In genomic region chr19:7562646-7563393, GRCh38 we compare ENCODE assay signal across 1 cellular context.
TF ChIP-seq lines count a peak whose summit lies in the region.

No MANE protein-coding gene starts in this region.

TF ChIP-seq in K562, 482 proteins besides CTCF, POLR2A, EP300 and RAD21 (continued from another document and continues in another):
- no peak for TF ChIP-seq UBTF (IDR thresholded peaks at IDR 0.05; ENCODE audit: borderline replicate concordance in 1 of 2, low read depth in 2 of 2, low read length in 2 of 2)
- no peak for TF ChIP-seq TSC22D4 (tag; IDR thresholded peaks at IDR 0.05)
- TF ChIP-seq EZH2 (IDR thresholded peaks at IDR 0.05; ENCODE audit: borderline replicate concordance, low read depth, low read length) = no peak
- peak; percentile 75; the same call in 1 of the 2 replicates for TF ChIP-seq MAX (CRISPR knock-in tag; IDR thresholded peaks at IDR 0.05)
- TF ChIP-seq CBX2 (IDR thresholded peaks at IDR 0.05; ENCODE audit: insufficient read depth, low read length, poor library complexity, severe bottlenecking) = no peak
- peak; percentile 75; the same call in 1 of the 2 replicates for TF ChIP-seq CREM (IDR thresholded peaks at IDR 0.05; ENCODE audit: low read depth)
- TF ChIP-seq ETV5 (CRISPR knock-in tag; IDR thresholded peaks at IDR 0.05; ENCODE audit: low read depth) = peak; percentile 96
- no peak for TF ChIP-seq TEAD4 (IDR thresholded peaks at IDR 0.05; ENCODE audit: low read length)
- peak; percentile 97 for TF ChIP-seq TEAD4 (CRISPR knock-in tag; IDR thresholded peaks at IDR 0.05; ENCODE audit: borderline replicate concordance)
- TF ChIP-seq, protein P1, sequence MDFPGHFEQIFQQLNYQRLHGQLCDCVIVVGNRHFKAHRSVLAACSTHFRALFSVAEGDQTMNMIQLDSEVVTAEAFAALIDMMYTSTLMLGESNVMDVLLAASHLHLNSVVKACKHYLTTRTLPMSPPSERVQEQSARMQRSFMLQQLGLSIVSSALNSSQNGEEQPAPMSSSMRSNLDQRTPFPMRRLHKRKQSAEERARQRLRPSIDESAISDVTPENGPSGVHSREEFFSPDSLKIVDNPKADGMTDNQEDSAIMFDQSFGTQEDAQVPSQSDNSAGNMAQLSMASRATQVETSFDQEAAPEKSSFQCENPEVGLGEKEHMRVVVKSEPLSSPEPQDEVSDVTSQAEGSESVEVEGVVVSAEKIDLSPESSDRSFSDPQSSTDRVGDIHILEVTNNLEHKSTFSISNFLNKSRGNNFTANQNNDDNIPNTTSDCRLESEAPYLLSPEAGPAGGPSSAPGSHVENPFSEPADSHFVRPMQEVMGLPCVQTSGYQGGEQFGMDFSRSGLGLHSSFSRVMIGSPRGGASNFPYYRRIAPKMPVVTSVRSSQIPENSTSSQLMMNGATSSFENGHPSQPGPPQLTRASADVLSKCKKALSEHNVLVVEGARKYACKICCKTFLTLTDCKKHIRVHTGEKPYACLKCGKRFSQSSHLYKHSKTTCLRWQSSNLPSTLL (IDR thresholded peaks at IDR 0.05) = no peak
- no peak for TF ChIP-seq DIDO1 (tag; IDR thresholded peaks at IDR 0.05; ENCODE audit: low read depth)
- TF ChIP-seq FOXK1 (CRISPR knock-in tag; IDR thresholded peaks at IDR 0.05; ENCODE audit: borderline replicate concordance) = peak; percentile 99
- peak; percentile 94 for TF ChIP-seq ZBTB43 (CRISPR knock-in tag; IDR thresholded peaks at IDR 0.05)
- peak; percentile 100 for TF ChIP-seq FOXP1 (CRISPR knock-in tag; IDR thresholded peaks at IDR 0.05)
- TF ChIP-seq ZNF253 (CRISPR knock-in tag; conservative IDR thresholded peaks at IDR 0.05) = no peak
- TF ChIP-seq, protein P2, sequence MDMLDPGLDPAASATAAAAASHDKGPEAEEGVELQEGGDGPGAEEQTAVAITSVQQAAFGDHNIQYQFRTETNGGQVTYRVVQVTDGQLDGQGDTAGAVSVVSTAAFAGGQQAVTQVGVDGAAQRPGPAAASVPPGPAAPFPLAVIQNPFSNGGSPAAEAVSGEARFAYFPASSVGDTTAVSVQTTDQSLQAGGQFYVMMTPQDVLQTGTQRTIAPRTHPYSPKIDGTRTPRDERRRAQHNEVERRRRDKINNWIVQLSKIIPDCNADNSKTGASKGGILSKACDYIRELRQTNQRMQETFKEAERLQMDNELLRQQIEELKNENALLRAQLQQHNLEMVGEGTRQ (CRISPR knock-in tag; IDR thresholded peaks at IDR 0.05) = peak; percentile 84
- no peak for TF ChIP-seq ESRRB (CRISPR knock-in tag; IDR thresholded peaks at IDR 0.05; ENCODE audit: borderline replicate concordance)
- TF ChIP-seq, protein P3, sequence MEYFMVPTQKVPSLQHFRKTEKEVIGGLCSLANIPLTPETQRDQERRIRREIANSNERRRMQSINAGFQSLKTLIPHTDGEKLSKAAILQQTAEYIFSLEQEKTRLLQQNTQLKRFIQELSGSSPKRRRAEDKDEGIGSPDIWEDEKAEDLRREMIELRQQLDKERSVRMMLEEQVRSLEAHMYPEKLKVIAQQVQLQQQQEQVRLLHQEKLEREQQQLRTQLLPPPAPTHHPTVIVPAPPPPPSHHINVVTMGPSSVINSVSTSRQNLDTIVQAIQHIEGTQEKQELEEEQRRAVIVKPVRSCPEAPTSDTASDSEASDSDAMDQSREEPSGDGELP (CRISPR knock-in tag; IDR thresholded peaks at IDR 0.05; ENCODE audit: borderline replicate concordance) = peak; percentile 91
- peak; percentile 69 for TF ChIP-seq ZNF121 (CRISPR knock-in tag; conservative IDR thresholded peaks at IDR 0.05)
- peak; percentile 99 for TF ChIP-seq ZBTB49 (CRISPR knock-in tag; IDR thresholded peaks at IDR 0.05; ENCODE audit: borderline replicate concordance)
- no peak for TF ChIP-seq NCOA2 (IDR thresholded peaks at IDR 0.05; ENCODE audit: partially characterized antibody in 2 of 2)
- TF ChIP-seq ZNF511 (CRISPR knock-in tag; IDR thresholded peaks at IDR 0.05) = peak; percentile 100
- TF ChIP-seq HDAC3 (IDR thresholded peaks at IDR 0.05; ENCODE audit: borderline replicate concordance, partially characterized antibody) = no peak
- TF ChIP-seq CBFA2T2 (conservative IDR thresholded peaks at IDR 0.05) = no peak
- TF ChIP-seq ZNF507 (tag; conservative IDR thresholded peaks at IDR 0.05) = no peak
- TF ChIP-seq ZEB2 (IDR thresholded peaks at IDR 0.05) = no peak
- TF ChIP-seq ZNF239 (CRISPR knock-in tag; IDR thresholded peaks at IDR 0.05) = peak; percentile 13; the same call in 1 of the 2 replicates
- TF ChIP-seq SNRNP70 (optimal IDR thresholded peaks at IDR 0.05; ENCODE audit: low read depth, low read length) = no peak
- no peak for TF ChIP-seq ZFP1 (CRISPR knock-in tag; IDR thresholded peaks at IDR 0.05)
- no peak for TF ChIP-seq PHF21A (IDR thresholded peaks at IDR 0.05; ENCODE audit: borderline replicate concordance, low read depth)
- TF ChIP-seq ZNF146 (CRISPR knock-in tag; IDR thresholded peaks at IDR 0.05; ENCODE audit: unreplicated experiment) = peak; percentile 94
- TF ChIP-seq HMGN3 (IDR thresholded peaks at IDR 0.05; ENCODE audit: borderline replicate concordance, extremely low read depth, insufficient read length, low read depth, low read length) = no peak
- TF ChIP-seq SRF (CRISPR knock-in tag; IDR thresholded peaks at IDR 0.05) = peak in 1 of 2 experiments; percentile 97; a peak in 2 of 4 replicates
- peak; percentile 42; the same call in 1 of the 2 replicates for TF ChIP-seq KLF13 (tag; IDR thresholded peaks at IDR 0.05; ENCODE audit: borderline replicate concordance, low read depth)
- no peak for TF ChIP-seq ZNF76 (CRISPR knock-in tag; IDR thresholded peaks at IDR 0.05; ENCODE audit: borderline replicate concordance)
- TF ChIP-seq TAF9B (IDR thresholded peaks at IDR 0.05; ENCODE audit: partially characterized antibody) = no peak
- no peak for TF ChIP-seq CC2D1A (IDR thresholded peaks at IDR 0.05)
- no peak for TF ChIP-seq ZNF445 (CRISPR knock-in tag; IDR thresholded peaks at IDR 0.05; ENCODE audit: low read depth)
- no peak for TF ChIP-seq ZNF436 (CRISPR knock-in tag; IDR thresholded peaks at IDR 0.05)
- TF ChIP-seq ZNF124 (CRISPR knock-in tag; IDR thresholded peaks at IDR 0.05) = peak; percentile 94
- TF ChIP-seq BCL6 (CRISPR knock-in tag; IDR thresholded peaks at IDR 0.05) = 0 out of 2 replicates have a peak, but pooled peaks have one; percentile 54
- no peak for TF ChIP-seq ZNF75A (CRISPR knock-in tag; IDR thresholded peaks at IDR 0.05)
- peak; percentile 38 to 98; a peak in 2 of 4 replicates for TF ChIP-seq TEAD1 (CRISPR knock-in tag; IDR thresholded peaks at IDR 0.05)
- no peak for TF ChIP-seq KHSRP (IDR thresholded peaks at IDR 0.05)
- no peak for TF ChIP-seq KDM1A (IDR thresholded peaks at IDR 0.05)
- no peak for TF ChIP-seq PML (IDR thresholded peaks at IDR 0.05; ENCODE audit: low read length)
- peak; percentile 59 to 74; a peak in 2 of 3 replicates for TF ChIP-seq CBX3 (IDR thresholded peaks at IDR 0.05; ENCODE audit: borderline replicate concordance in 1 of 2, low read length in 2 of 2)
- TF ChIP-seq, protein P4, sequence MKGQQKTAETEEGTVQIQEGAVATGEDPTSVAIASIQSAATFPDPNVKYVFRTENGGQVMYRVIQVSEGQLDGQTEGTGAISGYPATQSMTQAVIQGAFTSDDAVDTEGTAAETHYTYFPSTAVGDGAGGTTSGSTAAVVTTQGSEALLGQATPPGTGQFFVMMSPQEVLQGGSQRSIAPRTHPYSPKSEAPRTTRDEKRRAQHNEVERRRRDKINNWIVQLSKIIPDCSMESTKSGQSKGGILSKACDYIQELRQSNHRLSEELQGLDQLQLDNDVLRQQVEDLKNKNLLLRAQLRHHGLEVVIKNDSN (CRISPR knock-in tag; IDR thresholded peaks at IDR 0.05) = peak; percentile 60
- TF ChIP-seq, protein P5, sequence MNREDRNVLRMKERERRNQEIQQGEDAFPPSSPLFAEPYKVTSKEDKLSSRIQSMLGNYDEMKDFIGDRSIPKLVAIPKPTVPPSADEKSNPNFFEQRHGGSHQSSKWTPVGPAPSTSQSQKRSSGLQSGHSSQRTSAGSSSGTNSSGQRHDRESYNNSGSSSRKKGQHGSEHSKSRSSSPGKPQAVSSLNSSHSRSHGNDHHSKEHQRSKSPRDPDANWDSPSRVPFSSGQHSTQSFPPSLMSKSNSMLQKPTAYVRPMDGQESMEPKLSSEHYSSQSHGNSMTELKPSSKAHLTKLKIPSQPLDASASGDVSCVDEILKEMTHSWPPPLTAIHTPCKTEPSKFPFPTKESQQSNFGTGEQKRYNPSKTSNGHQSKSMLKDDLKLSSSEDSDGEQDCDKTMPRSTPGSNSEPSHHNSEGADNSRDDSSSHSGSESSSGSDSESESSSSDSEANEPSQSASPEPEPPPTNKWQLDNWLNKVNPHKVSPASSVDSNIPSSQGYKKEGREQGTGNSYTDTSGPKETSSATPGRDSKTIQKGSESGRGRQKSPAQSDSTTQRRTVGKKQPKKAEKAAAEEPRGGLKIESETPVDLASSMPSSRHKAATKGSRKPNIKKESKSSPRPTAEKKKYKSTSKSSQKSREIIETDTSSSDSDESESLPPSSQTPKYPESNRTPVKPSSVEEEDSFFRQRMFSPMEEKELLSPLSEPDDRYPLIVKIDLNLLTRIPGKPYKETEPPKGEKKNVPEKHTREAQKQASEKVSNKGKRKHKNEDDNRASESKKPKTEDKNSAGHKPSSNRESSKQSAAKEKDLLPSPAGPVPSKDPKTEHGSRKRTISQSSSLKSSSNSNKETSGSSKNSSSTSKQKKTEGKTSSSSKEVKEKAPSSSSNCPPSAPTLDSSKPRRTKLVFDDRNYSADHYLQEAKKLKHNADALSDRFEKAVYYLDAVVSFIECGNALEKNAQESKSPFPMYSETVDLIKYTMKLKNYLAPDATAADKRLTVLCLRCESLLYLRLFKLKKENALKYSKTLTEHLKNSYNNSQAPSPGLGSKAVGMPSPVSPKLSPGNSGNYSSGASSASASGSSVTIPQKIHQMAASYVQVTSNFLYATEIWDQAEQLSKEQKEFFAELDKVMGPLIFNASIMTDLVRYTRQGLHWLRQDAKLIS (CRISPR knock-in tag; IDR thresholded peaks at IDR 0.05) = peak; percentile 99
- 0 out of 2 replicates have a peak, but pooled peaks have one; percentile 43 for TF ChIP-seq CBFB (CRISPR knock-in tag; IDR thresholded peaks at IDR 0.05)
- TF ChIP-seq NCOA1 (IDR thresholded peaks at IDR 0.05; ENCODE audit: low read depth) = peak; percentile 100
- TF ChIP-seq, protein P6, sequence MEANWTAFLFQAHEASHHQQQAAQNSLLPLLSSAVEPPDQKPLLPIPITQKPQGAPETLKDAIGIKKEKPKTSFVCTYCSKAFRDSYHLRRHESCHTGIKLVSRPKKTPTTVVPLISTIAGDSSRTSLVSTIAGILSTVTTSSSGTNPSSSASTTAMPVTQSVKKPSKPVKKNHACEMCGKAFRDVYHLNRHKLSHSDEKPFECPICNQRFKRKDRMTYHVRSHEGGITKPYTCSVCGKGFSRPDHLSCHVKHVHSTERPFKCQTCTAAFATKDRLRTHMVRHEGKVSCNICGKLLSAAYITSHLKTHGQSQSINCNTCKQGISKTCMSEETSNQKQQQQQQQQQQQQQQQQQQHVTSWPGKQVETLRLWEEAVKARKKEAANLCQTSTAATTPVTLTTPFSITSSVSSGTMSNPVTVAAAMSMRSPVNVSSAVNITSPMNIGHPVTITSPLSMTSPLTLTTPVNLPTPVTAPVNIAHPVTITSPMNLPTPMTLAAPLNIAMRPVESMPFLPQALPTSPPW (CRISPR knock-in tag; IDR thresholded peaks at IDR 0.05) = peak; percentile 76
- no peak for TF ChIP-seq ZNF354B (CRISPR knock-in tag; IDR thresholded peaks at IDR 0.05)
